Comparison of ENCODE assay signal across 8 cellular contexts in genomic region chr3:69740103-69741021, GRCh38. TPM values are rescaled to one million over a fixed set of nuclear protein-coding genes. Genes with fewer than 3 reads are reported as not detected.
DNase-seq lines count a peak whose midpoint lies in the region; ATAC-seq and TF ChIP-seq lines count a peak whose summit lies in the region.

No MANE protein-coding gene starts in this region.

- WGBS in esophagus squamous epithelium, 2 donors: 32 to 33% methylated on average over 14 to 20 of the region's 26 CpGs

- H3K27ac ChIP-seq in esophagus squamous epithelium (peak overlapping the region; percentile 77 to 88 (median 86)), neural progenitor cell (no peak overlapping the region)

- H3K9me3 ChIP-seq in esophagus squamous epithelium (no peaks in the 10 kb centered on the region), neural progenitor cell (ENCODE audit: low read depth) (no peaks in the 10 kb centered on the region)

- peak overlapping the region; percentile 96 for H3K4me2 ChIP-seq in neural progenitor cell

- no peaks in the 10 kb centered on the region for H3K9me3 Mint-ChIP-seq in neural progenitor cell

- intact Hi-C loops in esophagus squamous epithelium (cut with DNase I): no loop called here

- DNase-seq in G401 (ENCODE audit: low spot score) (peak; percentile 25), NCI-H748 (lab: John Stamatoyannopoulos, UW; ENCODE audit: unreplicated experiment) (peak; percentile 43), esophagus squamous epithelium (lab: John Stamatoyannopoulos, UW) (no peak), neural progenitor cell (ENCODE audit: low spot score) (peak; percentile 45), NCI-H2081 treated with DMSO at 0.1 percent for 48 hours (lab: John Stamatoyannopoulos, UW) (no peak), GOT3 (lab: John Stamatoyannopoulos, UW) (no peak), DMS153 (lab: John Stamatoyannopoulos, UW) (no peak)

- no peak for ATAC-seq in HG03469 (IDR thresholded peaks at IDR 0.05; ENCODE audit: unreplicated experiment)

- H3K4me1 ChIP-seq in esophagus squamous epithelium: peaks cover 4 to 62% (median 11%) of the 10 kb centered on the region in 3 donors
- no peaks in the 10 kb centered on the region for H3K4me1 ChIP-seq in neural progenitor cell

- H3K79me2 ChIP-seq in neural progenitor cell (ENCODE audit: low read depth): no peaks in the 10 kb centered on the region

- H3K27me3 Mint-ChIP-seq in neural progenitor cell (ENCODE audit: insufficient read depth, low read depth): peaks cover 49% of the 10 kb centered on the region

- no peak overlapping the region for H3K9ac ChIP-seq in neural progenitor cell

- H3K36me3 ChIP-seq in esophagus squamous epithelium (no peaks in the 10 kb centered on the region), neural progenitor cell (no peaks in the 10 kb centered on the region)

- peak overlapping the region; percentile 90 for H2AFZ ChIP-seq in neural progenitor cell (replicated peaks)

- H3K4me3 ChIP-seq in esophagus squamous epithelium: peak overlapping the region; percentile 57 to 86 (median 82)
- peak overlapping the region; percentile 77 for H3K4me3 ChIP-seq in neural progenitor cell

- no peaks in the 10 kb centered on the region for H3F3A ChIP-seq in neural progenitor cell (ENCODE audit: low read depth)

- no peaks in the 10 kb centered on the region for H4K20me1 ChIP-seq in neural progenitor cell (ENCODE audit: low read depth)

- no peak overlapping the region for H3K27ac Mint-ChIP-seq in neural progenitor cell

- peak overlapping the region; percentile 90 for H3K4me3 Mint-ChIP-seq in neural progenitor cell

- no peak for TF ChIP-seq CTCF in esophagus squamous epithelium (IDR thresholded peaks at IDR 0.05)
- no peak for TF ChIP-seq CTCF in neural progenitor cell (IDR thresholded peaks at IDR 0.05)

- peaks cover 8% of the 10 kb centered on the region for H3K4me1 Mint-ChIP-seq in neural progenitor cell

- H3K27me3 ChIP-seq in esophagus squamous epithelium: no peaks in the 10 kb centered on the region
- H3K27me3 ChIP-seq in neural progenitor cell: peaks cover 75% of the 10 kb centered on the region

- in situ Hi-C loops in G401 (cut with HindIII; ENCODE audit: low sequenced_read_pairs): no loop called here

- TF ChIP-seq POLR2A in esophagus squamous epithelium (IDR thresholded peaks at IDR 0.05): no peak

- H3K36me3 Mint-ChIP-seq in neural progenitor cell: no peaks in the 10 kb centered on the region

RNA-seq across cellular contexts. Expression of gene MITF, which starts 1.1 kb away (rescaled TPM):
- total RNA-seq in G401 (2014; rRNA removed; shearing (Covaris generic)): 81.7 and 116 TPM in 2 replicates
- total RNA-seq in esophagus squamous epithelium (10 to 100 TPM in 2 of 4 donors, 1 to 10 TPM in 2; 1.6 to 22.5 (median 6.6) TPM), neural progenitor cell (ENCODE audit: low replicate concordance) (0.09 TPM in 1 of 2 replicates, not detected in the other)

Comparison
In these comparisons a context has a peak if more than half of its experiments do, and no peak if none do; other contexts are left out.
1. DNase-seq: peak in G401 (single experiment), NCI-H748 (single experiment) and neural progenitor cell (single experiment); none in esophagus squamous epithelium (single experiment), NCI-H2081 treated with DMSO at 0.1 percent for 48 hours (single experiment), GOT3 (single experiment) and DMS153 (single experiment).